34 cellular contexts compared by ENCODE assay signal in genomic region chr22:37204045-37204655, GRCh38. TPM values are rescaled to one million over a fixed set of nuclear protein-coding genes. Genes with fewer than 3 reads are reported as not detected.
DNase-seq lines count a peak whose midpoint lies in the region; ATAC-seq, FAIRE-seq and TF ChIP-seq lines count a peak whose summit lies in the region.
"Had no signal": no experiment of that assay in that cellular context is flagged by ENCODE, and none has a peak within 500 bp of the region (broad histone marks: within the 10 kb centered on the region; RNA-seq: fewer than 3 reads in every experiment).

No MANE protein-coding gene starts in this region.

- no peak overlapping the region for H3K4me3 Mint-ChIP-seq in activated CD4-positive, alpha-beta T cell treated with anti-CD3 and anti-CD28 coated beads for 36 hours
- no peak overlapping the region for H3K4me3 Mint-ChIP-seq in CD14-positive monocyte
- H3K4me3 Mint-ChIP-seq: CD8-positive, alpha-beta memory T cell; effector memory CD8-positive, alpha-beta T cell; nephron progenitor cell; stimulated activated naive B cell treated with anti-CD40 and anti-IgM and Interleukin-4, amounts not matched to agents 10 μg/mL and 1 μg/mL and 100 μg/mL, for 72 hours had no signal

- H3K4me1 Mint-ChIP-seq in activated CD4-positive, alpha-beta T cell treated with anti-CD3 and anti-CD28 coated beads for 36 hours, result peaks cover 43% of the 10 kb centered on the region
- peaks cover 11% of the 10 kb centered on the region for H3K4me1 Mint-ChIP-seq in CD14-positive monocyte

- H3K4me2 ChIP-seq in GM12878 (ENCODE audit: control insufficient read depth, insufficient read depth) (no peak overlapping the region), osteoblast (ENCODE audit: insufficient read depth, low read length) (no peak overlapping the region), GM23248 (ENCODE audit: unreplicated experiment) (no peak overlapping the region)

- no peaks in the 10 kb centered on the region; a peak in 1 of 4 replicates for H3K36me3 ChIP-seq in GM12878 (ENCODE audit: control insufficient read depth in 2 of 2, insufficient read depth in 2 of 2, low read length in 1 of 2)
- H3K36me3 ChIP-seq in osteoblast (ENCODE audit: insufficient read depth, low read length), result no peaks in the 10 kb centered on the region
- H3K36me3 ChIP-seq in GM23248 (ENCODE audit: low read depth), result no peaks in the 10 kb centered on the region
- H3K36me3 ChIP-seq: ascending aorta, cardiac muscle cell, right lobe of liver, thyroid gland had no signal

- peaks cover 21% of the 10 kb centered on the region for H3K4me1 ChIP-seq in GM12878 (ENCODE audit: control insufficient read depth, insufficient read depth, low read length)
- peaks cover 4% of the 10 kb centered on the region for H3K4me1 ChIP-seq in osteoblast (ENCODE audit: insufficient read depth, low read length)
- 0 out of 2 replicates have a peak, but pooled peaks cover 3% of the 10 kb centered on the region for H3K4me1 ChIP-seq in GM23248 (ENCODE audit: insufficient read depth)

- no peak for TF ChIP-seq POLR2A in GM12878 (IDR thresholded peaks at IDR 0.05; ENCODE audit: low read depth, low read length)

- FAIRE-seq in GM12878 (lab: Jason Lieb, UNC), result no peak
- FAIRE-seq: GM12892, keratinocyte had no signal

- no peak for TF ChIP-seq RAD21 in GM12878 (IDR thresholded peaks at IDR 0.05; ENCODE audit: insufficient read depth, low read depth, low read length)

- no peak overlapping the region for H2AFZ ChIP-seq in GM12878 (ENCODE audit: control insufficient read depth, low read depth, low read length)
- H2AFZ ChIP-seq in osteoblast (ENCODE audit: low read length), result no peak overlapping the region
- no peak overlapping the region for H2AFZ ChIP-seq in GM23248

- CTCF ChIA-PET in activated CD4-positive, alpha-beta T cell treated with anti-CD3 and anti-CD28 coated beads for 36 hours (lab: Charles Lee), result no interaction called here
- CTCF ChIA-PET in GM12878 (lab: Yijun Ruan, JAX), result interaction anchor here (0.5 to 1.7 kb wide), 2 partner anchors 13 to 27 kb away, joined by 3 to 8 read pairs; no protein-coding TSS in a partner anchor

- SMC1A ChIA-PET in GM12878 (lab: Charles Lee; ENCODE audit: uncharacterized antibody, unreplicated experiment), result interaction anchor here (1.0 to 5.3 kb wide), 2 partner anchors 39 to 56 kb away, joined by 3 to 52 read pairs; partner anchors contain the start of gene RAC2

- no peaks in the 10 kb centered on the region for H4K20me1 ChIP-seq in GM12878 (ENCODE audit: control insufficient read depth, insufficient read depth)
- H4K20me1 ChIP-seq in osteoblast (ENCODE audit: insufficient read depth, low read length), result no peaks in the 10 kb centered on the region
- no peaks in the 10 kb centered on the region for H4K20me1 ChIP-seq in GM23248 (ENCODE audit: insufficient read depth)

- in situ Hi-C loops in GM12878 (cut with MboI), result loop anchor here (25.0 kb wide), 1 partner anchor 1817 kb away; the partner anchor contains the start of gene HMOX1
- in situ Hi-C loops in GM23248 (cut with MboI), result no loop called here

- H3K9me3 ChIP-seq in GM12878 (replicated peaks; ENCODE audit: control insufficient read depth, insufficient read depth, low read length), result no peaks in the 10 kb centered on the region
- no peaks in the 10 kb centered on the region for H3K9me3 ChIP-seq in osteoblast (ENCODE audit: low read depth, low read length)
- H3K9me3 ChIP-seq in GM23248 (ENCODE audit: low read depth), result no peaks in the 10 kb centered on the region
- H3K9me3 ChIP-seq: ascending aorta, right lobe of liver, thyroid gland had no signal

- RAD21 ChIA-PET in GM12878 (lab: Charles Lee; ENCODE audit: unreplicated experiment), result no interaction called here

- TF ChIP-seq EP300 in GM12878 (IDR thresholded peaks at IDR 0.05; ENCODE audit: borderline replicate concordance in 1 of 2, control insufficient read depth in 1 of 2, low read depth in 2 of 2, low read length in 2 of 2), result no peak

- H3K79me2 ChIP-seq in GM12878 (ENCODE audit: control insufficient read depth, insufficient read depth, low read length) (no peaks in the 10 kb centered on the region), osteoblast (ENCODE audit: insufficient read depth, low read length) (no peaks in the 10 kb centered on the region), GM23248 (ENCODE audit: insufficient read depth) (no peaks in the 10 kb centered on the region)

- WGBS in GM12878 (ENCODE audit: insufficient coverage, insufficient replicate concordance, low lambda C conversion rate, missing lambda C conversion rate), result 80% methylated on average over 5 of the region's 5 CpGs
- WGBS in GM23248 (ENCODE audit: low coverage in 1 of 2, low lambda C conversion rate in 2 of 2, missing lambda C conversion rate in 2 of 2), 2 experiments, result 88 to 90% methylated on average over 5 of the region's 5 CpGs

- H3K27me3 Mint-ChIP-seq in activated CD4-positive, alpha-beta T cell treated with anti-CD3 and anti-CD28 coated beads for 36 hours, result no peaks in the 10 kb centered on the region
- peaks cover 0 to 3% (median 3%) of the 10 kb centered on the region in 3 donors for H3K27me3 Mint-ChIP-seq in CD14-positive monocyte (ENCODE audit: low read depth in 3 of 3)
- H3K27me3 Mint-ChIP-seq: CD8-positive, alpha-beta memory T cell; effector memory CD8-positive, alpha-beta T cell; IgD-negative memory B cell; stimulated activated naive B cell treated with anti-CD40 and anti-IgM and Interleukin-4, amounts not matched to agents 10 μg/mL and 1 μg/mL and 100 μg/mL, for 72 hours had no signal

- no peaks in the 10 kb centered on the region for H3K36me3 Mint-ChIP-seq in activated CD4-positive, alpha-beta T cell treated with anti-CD3 and anti-CD28 coated beads for 36 hours (ENCODE audit: low read depth)
- no peaks in the 10 kb centered on the region for H3K36me3 Mint-ChIP-seq in CD14-positive monocyte
- H3K36me3 Mint-ChIP-seq: IgD-negative memory B cell; stimulated activated naive B cell treated with anti-CD40 and anti-IgM and Interleukin-4, amounts not matched to agents 10 μg/mL and 1 μg/mL and 100 μg/mL, for 72 hours had no signal

- DNase-seq in activated CD4-positive, alpha-beta T cell treated with anti-CD3 and anti-CD28 coated beads for 36 hours, result peak; percentile 5
- no peak for DNase-seq in activated CD4-positive, alpha-beta T cell treated with anti-CD3 and anti-CD28 coated beads, Interleukin-2, amount 50 U/mL, for 4 hours
- DNase-seq in CD14-positive monocyte (ENCODE audit: low spot score), result peak; percentile 41
- no peak for DNase-seq in GM12878 (ENCODE audit: low read depth, low spot score)
- DNase-seq in osteoblast (ENCODE audit: insufficient read length, low spot score, missing footprints), result peak; percentile 34
- DNase-seq in NCI-H1930 (lab: John Stamatoyannopoulos, UW), result no peak
- DNase-seq in GM23248, result no peak
- DNase-seq in HK-2 (ENCODE audit: unreplicated experiment), result no peak
- DNase-seq: activated CD4-positive, alpha-beta T cell treated with anti-CD3 and anti-CD28 coated beads for 48 hours; activated CD8-positive, alpha-beta memory T cell treated with anti-CD3 and anti-CD28 coated beads, Interleukin-2, amount 50 U/mL, for 48 hours; activated gamma-delta T cell treated with Interleukin-2 at 50 U/mL for 16 hours; effector memory CD8-positive, alpha-beta T cell; erythroblast; glutamatergic neuron; NCI-H1092; NCI-H187; NCI-H2171 treated with DMSO at 0.1 percent for 48 hours; NCI-H524; nephron progenitor cell; stimulated activated CD4-positive, alpha-beta T cell treated with anti-CD3 and anti-CD28 coated beads, Interleukin-4, amount 100 ng/mL, for 4 hours; stimulated activated naive B cell treated with anti-CD40 and anti-IgM and Interleukin-4, amounts not matched to agents 10 μg/mL and 1 μg/mL and 100 μg/mL, for 72 hours; thyroid gland had no signal

- H3K9ac ChIP-seq in GM12878 (ENCODE audit: control insufficient read depth, insufficient read depth, low read length), result no peak overlapping the region
- H3K9ac ChIP-seq in GM23248, result no peak overlapping the region

- no peaks in the 10 kb centered on the region for H3K9me2 ChIP-seq in GM23248 (ENCODE audit: insufficient read depth)

- intact Hi-C loops in activated CD4-positive, alpha-beta T cell treated with anti-CD3 and anti-CD28 coated beads for 36 hours (cut with DNase I, micrococcal nuclease), result no loop called here
- intact Hi-C loops in CD14-positive monocyte (cut with micrococcal nuclease), result no loop called here
- intact Hi-C loops in GM12878 (cut with micrococcal nuclease; ENCODE audit: unreplicated experiment), result no loop called here

- no peak for TF ChIP-seq CTCF in CD14-positive monocyte (IDR thresholded peaks at IDR 0.05)
- no peak for TF ChIP-seq CTCF in GM12878 (IDR thresholded peaks at IDR 0.05 in 2 of 3, conservative IDR thresholded peaks at IDR 0.05 in 1 of 3; ENCODE audit: control insufficient read depth in 2 of 3, extremely low read depth in 1 of 3, insufficient read depth in 1 of 3, low read depth in 3 of 3, low read length in 3 of 3)
- no peak for TF ChIP-seq CTCF in osteoblast (IDR thresholded peaks at IDR 0.05; ENCODE audit: extremely low read depth, low read depth, low read length)

- H3F3A ChIP-seq in GM23248 (ENCODE audit: insufficient read depth), result no peaks in the 10 kb centered on the region

- no TSS peak for BruUV-seq in GM12878 (replicated peaks; lab: Mats Ljungman, UMichigan)

- no peaks in the 10 kb centered on the region for H3K9me3 Mint-ChIP-seq in activated CD4-positive, alpha-beta T cell treated with anti-CD3 and anti-CD28 coated beads for 36 hours (ENCODE audit: low read depth)
- peaks cover 0 to 3% (median 0%) of the 10 kb centered on the region in 7 donors for H3K9me3 Mint-ChIP-seq in CD14-positive monocyte
- H3K9me3 Mint-ChIP-seq: CD8-positive, alpha-beta memory T cell; effector memory CD8-positive, alpha-beta T cell; IgD-negative memory B cell; nephron progenitor cell; stimulated activated naive B cell treated with anti-CD40 and anti-IgM and Interleukin-4, amounts not matched to agents 10 μg/mL and 1 μg/mL and 100 μg/mL, for 72 hours had no signal

- no peak overlapping the region for H3K27ac Mint-ChIP-seq in activated CD4-positive, alpha-beta T cell treated with anti-CD3 and anti-CD28 coated beads for 36 hours
- H3K27ac Mint-ChIP-seq in CD14-positive monocyte, result no peak overlapping the region
- H3K27ac Mint-ChIP-seq: effector memory CD8-positive, alpha-beta T cell; IgD-negative memory B cell had no signal

- POLR2A ChIA-PET in activated CD4-positive, alpha-beta T cell treated with anti-CD3 and anti-CD28 coated beads for 36 hours (lab: Charles Lee), result no interaction called here
- POLR2A ChIA-PET in GM12878 (lab: Charles Lee), result no interaction called here

- H3K4me3 ChIP-seq in GM12878, result no peak overlapping the region
- H3K4me3 ChIP-seq in osteoblast (ENCODE audit: insufficient read depth, low read length), result no peak overlapping the region
- H3K4me3 ChIP-seq in GM23248, result no peak overlapping the region
- H3K4me3 ChIP-seq: ascending aorta, cardiac muscle cell, coronary artery, right lobe of liver, thyroid gland had no signal

- H3K27ac ChIP-seq in GM12878 (ENCODE audit: control insufficient read depth, insufficient read depth) (no peak overlapping the region), osteoblast (ENCODE audit: low read depth, low read length) (no peak overlapping the region), GM23248 (no peak overlapping the region)
- H3K27ac ChIP-seq: ascending aorta, cardiac muscle cell, coronary artery, right lobe of liver, thyroid gland had no signal

- ATAC-seq in activated CD4-positive, alpha-beta T cell treated with anti-CD3 and anti-CD28 coated beads for 36 hours, result no peak
- no peak for ATAC-seq in GM12878
- ATAC-seq: effector memory CD8-positive, alpha-beta T cell; right lobe of liver; SK-N-SH treated with all-trans-retinoic acid at 6 μM for 48 hours; stimulated activated naive B cell treated with anti-CD40 and anti-IgM and Interleukin-4, amounts not matched to agents 10 μg/mL and 1 μg/mL and 100 μg/mL, for 72 hours had no signal

- no peaks in the 10 kb centered on the region for H3K27me3 ChIP-seq in GM12878 (replicated peaks in 1 of 2; ENCODE audit: control insufficient read depth in 2 of 2, insufficient read depth in 2 of 2, low read length in 1 of 2)
- H3K27me3 ChIP-seq in osteoblast (ENCODE audit: insufficient read depth, low read length), result peaks cover 3% of the 10 kb centered on the region
- no peaks in the 10 kb centered on the region for H3K27me3 ChIP-seq in GM23248 (replicated peaks; ENCODE audit: insufficient read depth)
- H3K27me3 ChIP-seq: ascending aorta, cardiac muscle cell, right lobe of liver, thyroid gland had no signal

RNA-seq across cellular contexts. Expression of gene SSTR3, which starts 8.1 kb away (rescaled TPM):
- 10 to 100 TPM; 14.8 to 15.6 TPM for total RNA-seq in activated CD4-positive, alpha-beta T cell treated with anti-CD3 and anti-CD28 coated beads for 36 hours
- not detected for polyA plus RNA-seq in CD14-positive monocyte
- total RNA-seq in GM12878 (2013; cell fraction: nucleolus; rRNA removed), result 12.3 and 12.5 TPM in 2 replicates
- total RNA-seq in GM12878 (2014; rRNA removed), result 3.6 and 4.5 TPM in 2 replicates
- total RNA-seq in GM12878 (2014; rRNA removed; fragmentation: Illumina TruSeq; extraction: Trizol), result 2.5 and 2.8 TPM in 2 replicates
- 4.5 TPM in 2 replicates for total RNA-seq in GM12878 (2021)
- 2.6 TPM for polyA plus RNA-seq in GM12878 (2011; ENCODE audit: low read depth)
- 3.6 and 4.3 TPM in 2 replicates for polyA plus RNA-seq in GM12878 (2011; rRNA removed)
- 4.7 and 5.3 TPM in 2 replicates for polyA plus RNA-seq in GM12878 (2011; cell fraction: cytosol; rRNA removed)
- 10.9 and 11.1 TPM in 2 replicates for polyA plus RNA-seq in GM12878 (2011; cell fraction: nucleus; rRNA removed)
- polyA plus RNA-seq in GM12878 (2012), result 5.5 and 6.9 TPM in 2 replicates
- polyA plus RNA-seq in GM12878 (2014; fragmentation: Illumina TruSeq; extraction: Trizol), result 1.6 and 2.3 TPM in 2 replicates
- polyA plus RNA-seq in GM12878 (2014; fragmentation: Nextera tagmentation; extraction: Ambion mirVana), result under 1 TPM; 0.03 to 0.46 TPM
- polyA plus RNA-seq in GM12878 (2014; rRNA removed), result 4.0 and 4.3 TPM in 2 replicates
- polyA plus RNA-seq in GM12878 (2016; fragmentation: Nextera tagmentation; extraction: Ambion mirVana), result 1 to 10 TPM in 1 of 2 experiments, under 1 TPM in 1; 0.74 to 1.2 TPM
- 6.1 and 11.3 TPM in 2 replicates for polyA minus RNA-seq in GM12878 (2011; rRNA and poly(A)+ RNA removed)
- polyA minus RNA-seq in GM12878 (2011; cell fraction: cytosol; rRNA and poly(A)+ RNA removed), result 2.7 and 3.5 TPM in 2 replicates
- polyA minus RNA-seq in GM12878 (2011; cell fraction: nucleus; rRNA and poly(A)+ RNA removed), result 3.1 and 4.2 TPM in 2 replicates
- total RNA-seq in osteoblast, result not detected in 2 replicates
- total RNA-seq in GM23248 (2014; rRNA removed; shearing (Covaris generic)), result not detected in 2 replicates
- not detected in 2 replicates for polyA plus RNA-seq in GM23248 (2016; fragmentation: Nextera tagmentation; extraction: Ambion mirVana)
- total RNA-seq: A172, ascending aorta, H4, right lobe of liver had no signal
- polyA plus RNA-seq: cardiac muscle cell, keratinocyte, liver had no signal

RNA-seq across cellular contexts. Expression of gene C1QTNF6, which starts 16.1 kb away (rescaled TPM):
- total RNA-seq in activated CD4-positive, alpha-beta T cell treated with anti-CD3 and anti-CD28 coated beads for 36 hours, result 1 to 10 TPM; 8.4 to 8.7 TPM
- polyA plus RNA-seq in CD14-positive monocyte (under 1 TPM; 0.14 to 0.24 TPM), GM12878 (2011; rRNA removed) (3.9 and 4.1 TPM in 2 replicates), GM12878 (2014; fragmentation: Illumina TruSeq; extraction: Trizol) (1.1 and 1.5 TPM in 2 replicates), GM12878 (2014; fragmentation: Nextera tagmentation; extraction: Ambion mirVana) (under 1 TPM; 0.16 to 0.18 TPM), GM12878 (2014; rRNA removed) (2.5 and 2.7 TPM in 2 replicates), GM12878 (2016; fragmentation: Nextera tagmentation; extraction: Ambion mirVana) (1 to 10 TPM in 1 of 2 experiments, under 1 TPM in 1; 0.99 to 1.1 TPM), GM23248 (2016; fragmentation: Nextera tagmentation; extraction: Ambion mirVana) (8.9 and 9.8 TPM in 2 replicates)
- total RNA-seq in GM12878 (2013; cell fraction: nucleolus; rRNA removed), result 23.7 and 26.2 TPM in 2 replicates
- total RNA-seq in GM12878 (2014; rRNA removed) (1.1 and 1.3 TPM in 2 replicates), GM12878 (2014; rRNA removed; fragmentation: Illumina TruSeq; extraction: Trizol) (1.6 and 1.7 TPM in 2 replicates), GM12878 (2021) (2.1 and 2.4 TPM in 2 replicates), osteoblast (11.9 and 18.3 TPM in 2 replicates)
- polyA plus RNA-seq in GM12878 (2011; ENCODE audit: low read depth), result 2.3 TPM
- polyA plus RNA-seq in GM12878 (2011; cell fraction: cytosol; rRNA removed), result 4.7 and 5.2 TPM in 2 replicates
- polyA plus RNA-seq in GM12878 (2011; cell fraction: nucleus; rRNA removed), result 23.6 and 35.1 TPM in 2 replicates
- 3.4 and 3.7 TPM in 2 replicates for polyA plus RNA-seq in GM12878 (2012)
- polyA minus RNA-seq in GM12878 (2011; rRNA and poly(A)+ RNA removed), result 5.9 and 8.9 TPM in 2 replicates
- polyA minus RNA-seq in GM12878 (2011; cell fraction: cytosol; rRNA and poly(A)+ RNA removed), result 2.8 and 4.1 TPM in 2 replicates
- 14.0 and 16.0 TPM in 2 replicates for polyA minus RNA-seq in GM12878 (2011; cell fraction: nucleus; rRNA and poly(A)+ RNA removed)
- total RNA-seq in GM23248 (2014; rRNA removed; shearing (Covaris generic)), result 3.4 and 4.0 TPM in 2 replicates

RNA-seq across cellular contexts. Expression of gene RAC2, which starts 39.9 kb away (rescaled TPM):
- total RNA-seq in activated CD4-positive, alpha-beta T cell treated with anti-CD3 and anti-CD28 coated beads for 36 hours, result 100 to 1,000 TPM; 692 to 930 TPM
- polyA plus RNA-seq in CD14-positive monocyte (100 to 1,000 TPM; 360 to 529 TPM), GM12878 (2011; rRNA removed) (84.4 and 296 TPM in 2 replicates), GM12878 (2014; fragmentation: Illumina TruSeq; extraction: Trizol) (166 and 339 TPM in 2 replicates), GM12878 (2014; fragmentation: Nextera tagmentation; extraction: Ambion mirVana) (100 to 1,000 TPM; 102 to 108 TPM), GM12878 (2014; rRNA removed) (313 and 369 TPM in 2 replicates), GM12878 (2016; fragmentation: Nextera tagmentation; extraction: Ambion mirVana) (100 to 1,000 TPM; 320 to 330 TPM), GM23248 (2016; fragmentation: Nextera tagmentation; extraction: Ambion mirVana) (34.9 and 36.3 TPM in 2 replicates)
- 143 and 150 TPM in 2 replicates for total RNA-seq in GM12878 (2013; cell fraction: nucleolus; rRNA removed)
- total RNA-seq in GM12878 (2014; rRNA removed) (251 and 282 TPM in 2 replicates), GM12878 (2014; rRNA removed; fragmentation: Illumina TruSeq; extraction: Trizol) (135 and 149 TPM in 2 replicates), GM12878 (2021) (382 and 386 TPM in 2 replicates), osteoblast (13.6 and 14.5 TPM in 2 replicates)
- polyA plus RNA-seq in GM12878 (2011; ENCODE audit: low read depth), result 314 TPM
- 317 and 416 TPM in 2 replicates for polyA plus RNA-seq in GM12878 (2011; cell fraction: cytosol; rRNA removed)
- polyA plus RNA-seq in GM12878 (2011; cell fraction: nucleus; rRNA removed), result 561 and 566 TPM in 2 replicates
- 512 and 607 TPM in 2 replicates for polyA plus RNA-seq in GM12878 (2012)
- polyA minus RNA-seq in GM12878 (2011; rRNA and poly(A)+ RNA removed), result 200 and 233 TPM in 2 replicates
- 155 and 158 TPM in 2 replicates for polyA minus RNA-seq in GM12878 (2011; cell fraction: cytosol; rRNA and poly(A)+ RNA removed)
- polyA minus RNA-seq in GM12878 (2011; cell fraction: nucleus; rRNA and poly(A)+ RNA removed), result 185 and 303 TPM in 2 replicates
- 32.8 and 35.1 TPM in 2 replicates for total RNA-seq in GM23248 (2014; rRNA removed; shearing (Covaris generic))

RNA-seq across cellular contexts. Expression of gene IL2RB, which starts 54.4 kb away (rescaled TPM):
- 100 to 1,000 TPM; 204 to 231 TPM for total RNA-seq in activated CD4-positive, alpha-beta T cell treated with anti-CD3 and anti-CD28 coated beads for 36 hours
- polyA plus RNA-seq in CD14-positive monocyte (1 to 10 TPM in 1 of 2 donors, under 1 TPM in 1; 0.60 to 1.7 TPM), GM12878 (2011; rRNA removed) (27.7 and 91.9 TPM in 2 replicates), GM12878 (2014; fragmentation: Illumina TruSeq; extraction: Trizol) (24.3 and 56.0 TPM in 2 replicates), GM12878 (2014; fragmentation: Nextera tagmentation; extraction: Ambion mirVana) (10 to 100 TPM; 10.2 TPM), GM12878 (2014; rRNA removed) (46.1 and 56.0 TPM in 2 replicates), GM12878 (2016; fragmentation: Nextera tagmentation; extraction: Ambion mirVana) (100 to 1,000 TPM; 119 to 120 TPM), GM23248 (2016; fragmentation: Nextera tagmentation; extraction: Ambion mirVana) (0.15 and 0.19 TPM in 2 replicates)
- total RNA-seq in GM12878 (2013; cell fraction: nucleolus; rRNA removed), result 55.9 and 64.1 TPM in 2 replicates
- total RNA-seq in GM12878 (2014; rRNA removed) (12.4 and 14.8 TPM in 2 replicates), GM12878 (2014; rRNA removed; fragmentation: Illumina TruSeq; extraction: Trizol) (11.7 and 14.3 TPM in 2 replicates), GM12878 (2021) (86.8 and 91.9 TPM in 2 replicates), osteoblast (0.59 TPM in 1 of 2 replicates, not detected in the other)
- polyA plus RNA-seq in GM12878 (2011; ENCODE audit: low read depth), result 28.0 TPM
- 89.5 and 131 TPM in 2 replicates for polyA plus RNA-seq in GM12878 (2011; cell fraction: cytosol; rRNA removed)
- polyA plus RNA-seq in GM12878 (2011; cell fraction: nucleus; rRNA removed), result 145 TPM in 2 replicates
- 50.5 and 64.7 TPM in 2 replicates for polyA plus RNA-seq in GM12878 (2012)
- 34.5 and 58.6 TPM in 2 replicates for polyA minus RNA-seq in GM12878 (2011; rRNA and poly(A)+ RNA removed)
- 47.5 and 49.2 TPM in 2 replicates for polyA minus RNA-seq in GM12878 (2011; cell fraction: cytosol; rRNA and poly(A)+ RNA removed)
- 19.7 and 32.2 TPM in 2 replicates for polyA minus RNA-seq in GM12878 (2011; cell fraction: nucleus; rRNA and poly(A)+ RNA removed)
- not detected in 2 replicates for total RNA-seq in GM23248 (2014; rRNA removed; shearing (Covaris generic))
- total RNA-seq: A172 had no signal
- polyA plus RNA-seq: cardiac muscle cell had no signal

Comparison
In these comparisons a context has a peak if more than half of its experiments do, and no peak if none do; other contexts are left out.
1. DNase-seq: peak in activated CD4-positive, alpha-beta T cell treated with anti-CD3 and anti-CD28 coated beads for 36 hours (single experiment), CD14-positive monocyte (single experiment) and osteoblast (single experiment); none in activated CD4-positive, alpha-beta T cell treated with anti-CD3 and anti-CD28 coated beads, Interleukin-2, amount 50 U/mL, for 4 hours (0 of 2), GM12878 (single experiment), NCI-H1930 (0 of 2), GM23248 (single experiment) and HK-2 (single experiment).